8 cellular contexts compared by ENCODE assay signal in genomic region chr2:241508240-241508509, GRCh38. TPM values are rescaled to one million over a fixed set of nuclear protein-coding genes. Genes with fewer than 3 reads are reported as not detected.
DNase-seq lines count a peak whose midpoint lies in the region; ATAC-seq, FAIRE-seq and TF ChIP-seq lines count a peak whose summit lies in the region.

No MANE protein-coding gene starts in this region.

- TF ChIP-seq CTCF in D721Med (IDR thresholded peaks at IDR 0.05; ENCODE audit: insufficient read depth, missing control alignments), result no peak
- TF ChIP-seq CTCF in bronchial epithelial cell (IDR thresholded peaks at IDR 0.05; ENCODE audit: insufficient read depth, low read length, severe bottlenecking), result no peak

- no peak overlapping the region for H4K5ac ChIP-seq in mesendoderm (ENCODE audit: low read length)

- no peak overlapping the region for H2BK15ac ChIP-seq in mesendoderm (replicated peaks; ENCODE audit: low read depth)

- no peaks in the 10 kb centered on the region for H3K9me3 ChIP-seq in MG63

- peak overlapping the region; percentile 96 for H3K56ac ChIP-seq in mesendoderm (ENCODE audit: low read length)

- no peak overlapping the region for H4K8ac ChIP-seq in mesendoderm (ENCODE audit: low read depth, low read length)

- no peak overlapping the region for H2AK5ac ChIP-seq in mesendoderm (ENCODE audit: low read length)

- H3K27ac ChIP-seq in mesendoderm (ENCODE audit: low read depth, low read length) (peak overlapping the region; percentile 87), urinary bladder (ENCODE audit: low read depth) (peak overlapping the region; percentile 59)

- H3K4me2 ChIP-seq in mesendoderm (ENCODE audit: low read length), result no peak overlapping the region

- no peak overlapping the region for H3K23ac ChIP-seq in mesendoderm (ENCODE audit: low read length)

- no peak overlapping the region for H2BK120ac ChIP-seq in mesendoderm (ENCODE audit: low read depth, low read length)

- WGBS in mesendoderm (ENCODE audit: extremely low coverage, insufficient coverage, low lambda C conversion rate), result no CpG with 5 or more reads among the region's 35 CpGs
- 2% methylated on average over 35 of the region's 35 CpGs for whole genome bisulfite sequencing in urinary bladder

- H3K36me3 ChIP-seq in MG63 (peaks cover 16% of the 10 kb centered on the region), bronchial epithelial cell (ENCODE audit: control insufficient read depth, insufficient read depth, low read length) (peaks cover 5% of the 10 kb centered on the region), mesendoderm (ENCODE audit: control insufficient read depth, insufficient read depth, low read length) (peaks cover 1% of the 10 kb centered on the region), urinary bladder (ENCODE audit: insufficient read depth) (no peaks in the 10 kb centered on the region)

- H3K9ac ChIP-seq in mesendoderm (ENCODE audit: low read length), result peak overlapping the region; percentile 97

- peaks cover 29% of the 10 kb centered on the region for H3K79me1 ChIP-seq in mesendoderm (ENCODE audit: low read length)

- H3K4me3 ChIP-seq in MG63, result peak overlapping the region; percentile 88
- H3K4me3 ChIP-seq in bronchial epithelial cell (ENCODE audit: low read depth, low read length), result peak overlapping the region; percentile 78
- peak overlapping the region; percentile 92 for H3K4me3 ChIP-seq in mesendoderm (ENCODE audit: low read length)
- H3K4me3 ChIP-seq in urinary bladder (ENCODE audit: low read depth, low read length), result peak overlapping the region; percentile 95

- peak overlapping the region; percentile 82 for H3K4ac ChIP-seq in mesendoderm (ENCODE audit: low read depth, low read length)

- peak overlapping the region; percentile 97 for H3K18ac ChIP-seq in mesendoderm (ENCODE audit: low read length)

- no peaks in the 10 kb centered on the region for H3K27me3 ChIP-seq in MG63
- no peaks in the 10 kb centered on the region for H3K27me3 ChIP-seq in bronchial epithelial cell (ENCODE audit: control insufficient read depth, insufficient read depth, low read length)
- H3K27me3 ChIP-seq in mesendoderm (ENCODE audit: insufficient read depth, low read length, poor library complexity), result no peaks in the 10 kb centered on the region

- H3K4me1 ChIP-seq in mesendoderm (ENCODE audit: control insufficient read depth, low read depth, low read length) (peaks cover 2% of the 10 kb centered on the region), urinary bladder (ENCODE audit: insufficient read depth) (no peaks in the 10 kb centered on the region)

- H3K79me2 ChIP-seq in mesendoderm (ENCODE audit: control insufficient read depth, insufficient read depth, low read length), result peaks cover 42% of the 10 kb centered on the region

- DNase-seq in D721Med (ENCODE audit: insufficient read length, low spot score) (peak; percentile 70), MG63 (no peak), bronchial epithelial cell (ENCODE audit: low read depth) (no peak), mesendoderm (no peak), NCI-H187 (lab: John Stamatoyannopoulos, UW) (no peak), AG08396 (ENCODE audit: low spot score) (no peak)

- FAIRE-seq in D721Med (lab: Jason Lieb, UNC) (no peak), bronchial epithelial cell (lab: Jason Lieb, UNC) (no peak)

- H2BK5ac ChIP-seq in mesendoderm (ENCODE audit: low read length), result no peak overlapping the region

- peak; percentile 25 for ATAC-seq in GM21528 (IDR thresholded peaks at IDR 0.05; ENCODE audit: low FRiP score, unreplicated experiment)

RNA-seq across cellular contexts. Expression of gene STK25, which starts 0.2 kb away (rescaled TPM):
- 176 and 432 TPM in 2 replicates for total RNA-seq in MG63 (2014; rRNA removed; shearing (Covaris generic); ENCODE audit: low replicate concordance)
- total RNA-seq in bronchial epithelial cell, result 196 and 218 TPM in 2 replicates
- polyA plus RNA-seq in mesendoderm (2013, experiment 1 of 2), result 106 TPM
- polyA plus RNA-seq in mesendoderm (2013, experiment 2 of 2), result 109 TPM
- total RNA-seq in urinary bladder, result 102 TPM
- 166 TPM for polyA plus RNA-seq in urinary bladder

RNA-seq across cellular contexts. Expression of gene BOK, which starts 50.4 kb away (rescaled TPM):
- 1.6 and 6.8 TPM in 2 replicates for total RNA-seq in MG63 (2014; rRNA removed; shearing (Covaris generic); ENCODE audit: low replicate concordance)
- total RNA-seq in bronchial epithelial cell (18.4 and 19.5 TPM in 2 replicates), urinary bladder (16.7 TPM)
- polyA plus RNA-seq in mesendoderm (2013, experiment 1 of 2), result 30.7 TPM
- 31.0 TPM for polyA plus RNA-seq in mesendoderm (2013, experiment 2 of 2)
- polyA plus RNA-seq in urinary bladder, result 95.8 TPM
